20 cellular contexts compared by ENCODE assay signal in the genomic region with DNA sequence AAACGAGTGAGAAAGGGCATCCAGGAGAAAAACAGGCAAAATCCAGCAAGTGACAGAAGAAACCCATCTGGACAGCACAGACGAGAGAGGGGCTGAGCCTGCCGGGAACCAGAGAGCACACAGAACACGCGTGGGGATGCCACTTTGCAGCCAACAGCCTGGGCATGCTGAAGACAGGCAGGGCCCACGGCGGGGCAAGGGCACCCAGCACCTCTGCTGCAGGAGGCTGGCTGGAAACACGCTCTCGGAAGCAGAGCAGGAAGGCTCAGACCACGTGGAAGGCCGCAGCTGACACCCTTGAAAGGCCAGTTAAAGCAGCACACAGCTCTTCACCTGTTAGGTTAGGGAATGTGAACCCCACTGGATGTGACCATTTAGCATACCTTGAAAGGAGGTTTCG.
DNase-seq lines count a peak whose midpoint lies in the region; ATAC-seq and TF ChIP-seq lines count a peak whose summit lies in the region.
"Had no signal": no experiment of that assay in that cellular context is flagged by ENCODE, and none has a peak within 500 bp of the region (broad histone marks: within the 10 kb centered on the region; RNA-seq: fewer than 3 reads in every experiment).

No MANE protein-coding gene starts in this region.

- no peaks in the 10 kb centered on the region for H3K27me3 Mint-ChIP-seq in activated T-cell treated with anti-CD3 and anti-CD28 coated beads, Interleukin-2, amount 50 U/mL, for 24 hours
- H3K27me3 Mint-ChIP-seq in activated CD8-positive, alpha-beta T cell treated with anti-CD3 and anti-CD28 coated beads for 36 hours, result no peaks in the 10 kb centered on the region

- H3K9me3 Mint-ChIP-seq in activated T-cell treated with anti-CD3 and anti-CD28 coated beads, Interleukin-2, amount 50 U/mL, for 24 hours, result no peaks in the 10 kb centered on the region
- H3K9me3 Mint-ChIP-seq in activated CD8-positive, alpha-beta T cell treated with anti-CD3 and anti-CD28 coated beads for 36 hours, result no peaks in the 10 kb centered on the region
- H3K9me3 Mint-ChIP-seq: HFFc6 had no signal

- no peak for DNase-seq in activated T-cell treated with anti-CD3 and anti-CD28 coated beads, Interleukin-2, amount 50 U/mL, for 24 hours
- DNase-seq in activated T-cell treated with anti-CD3 and anti-CD28 coated beads, Interleukin-2, amount 50 U/mL, for 1 hour, result no peak
- DNase-seq in activated CD8-positive, alpha-beta T cell treated with anti-CD3 and anti-CD28 coated beads for 36 hours, result no peak
- no peak for DNase-seq in lower lobe of right lung
- DNase-seq: C1 segment of cervical spinal cord, DMS 273 treated with DMSO at 0.1 percent for 48 hours, GF-D8, HFFc6, KBM-7, NCI-H1436, NCI-H2029 treated with DMSO at 0.1 percent for 48 hours, NCI-H2171 treated with DMSO at 0.1 percent for 48 hours, NCI-H446 treated with DMSO at 0.1 percent for 48 hours, NCI-H748 treated with DMSO at 0.1 percent for 48 hours had no signal

- H3K27ac ChIP-seq in cingulate gyrus (ENCODE audit: low read depth, low read length) (peak overlapping the region; percentile 49), neutrophil (peak overlapping the region; percentile 32), lower lobe of right lung (no peak overlapping the region)
- H3K27ac ChIP-seq: A549, RWPE1 had no signal

- no peak for ATAC-seq in activated CD8-positive, alpha-beta T cell treated with anti-CD3 and anti-CD28 coated beads for 36 hours
- ATAC-seq in GM21381 (IDR thresholded peaks at IDR 0.05; ENCODE audit: unreplicated experiment) (no peak), lower lobe of right lung (no peak), GM21737 (IDR thresholded peaks at IDR 0.05; ENCODE audit: unreplicated experiment) (no peak)
- ATAC-seq: A549 had no signal

- H3K27me3 ChIP-seq in neutrophil (no peaks in the 10 kb centered on the region), lower lobe of right lung (ENCODE audit: low read depth) (no peaks in the 10 kb centered on the region)

- CTCF ChIA-PET in activated CD8-positive, alpha-beta T cell treated with anti-CD3 and anti-CD28 coated beads for 36 hours (lab: Charles Lee), result no interaction called here

- peaks cover 6% of the 10 kb centered on the region for H3K4me1 Mint-ChIP-seq in activated T-cell treated with anti-CD3 and anti-CD28 coated beads, Interleukin-2, amount 50 U/mL, for 24 hours (ENCODE audit: low read depth)
- H3K4me1 Mint-ChIP-seq in activated CD8-positive, alpha-beta T cell treated with anti-CD3 and anti-CD28 coated beads for 36 hours (ENCODE audit: low read depth), result peaks cover 5% of the 10 kb centered on the region

- TF ChIP-seq CTCF in activated CD8-positive, alpha-beta T cell treated with anti-CD3 and anti-CD28 coated beads for 36 hours (IDR thresholded peaks at IDR 0.05), result no peak
- TF ChIP-seq CTCF in neutrophil (IDR thresholded peaks at IDR 0.05), result no peak
- no peak for TF ChIP-seq CTCF in lower lobe of right lung (IDR thresholded peaks at IDR 0.05)

- peaks cover 100% of the 10 kb centered on the region for H3K36me3 ChIP-seq in neutrophil
- peaks cover 94% of the 10 kb centered on the region for H3K36me3 ChIP-seq in lower lobe of right lung

- peak overlapping the region; percentile 85 for H3K27ac Mint-ChIP-seq in activated T-cell treated with anti-CD3 and anti-CD28 coated beads, Interleukin-2, amount 50 U/mL, for 24 hours
- peak overlapping the region; percentile 14 for H3K27ac Mint-ChIP-seq in activated CD8-positive, alpha-beta T cell treated with anti-CD3 and anti-CD28 coated beads for 36 hours
- H3K27ac Mint-ChIP-seq: HFFc6 had no signal

- H3K36me3 Mint-ChIP-seq in activated T-cell treated with anti-CD3 and anti-CD28 coated beads, Interleukin-2, amount 50 U/mL, for 24 hours (ENCODE audit: low read depth), result peaks cover 99% of the 10 kb centered on the region
- peaks cover 84% of the 10 kb centered on the region for H3K36me3 Mint-ChIP-seq in activated CD8-positive, alpha-beta T cell treated with anti-CD3 and anti-CD28 coated beads for 36 hours (ENCODE audit: low read depth)

- POLR2A ChIA-PET in activated CD8-positive, alpha-beta T cell treated with anti-CD3 and anti-CD28 coated beads for 36 hours (lab: Charles Lee), result no interaction called here

- no peaks in the 10 kb centered on the region for H3K9me3 ChIP-seq in neutrophil
- H3K9me3 ChIP-seq in lower lobe of right lung, result no peaks in the 10 kb centered on the region
- H3K9me3 ChIP-seq: A549 had no signal

- H3K4me1 ChIP-seq in neutrophil (ENCODE audit: control insufficient read depth in 1 of 2, insufficient read depth in 1 of 2, low read depth in 1 of 2, low read length in 1 of 2) (peaks cover 29 to 33% of the 10 kb centered on the region in 2 experiments), lower lobe of right lung (no peaks in the 10 kb centered on the region)
- H3K4me1 ChIP-seq: A549 had no signal

- H3K4me3 ChIP-seq in neutrophil (ENCODE audit: low read depth in 1 of 2, low read length in 1 of 2), result no peak overlapping the region
- no peak overlapping the region for H3K4me3 ChIP-seq in lower lobe of right lung
- H3K4me3 ChIP-seq: A549 had no signal

- intact Hi-C loops in activated CD8-positive, alpha-beta T cell treated with anti-CD3 and anti-CD28 coated beads for 36 hours (cut with micrococcal nuclease), result no loop called here
- intact Hi-C loops in lower lobe of right lung (cut with DNase I), result no loop called here

- no peak overlapping the region for H3K4me3 Mint-ChIP-seq in activated T-cell treated with anti-CD3 and anti-CD28 coated beads, Interleukin-2, amount 50 U/mL, for 24 hours
- no peak overlapping the region for H3K4me3 Mint-ChIP-seq in activated CD8-positive, alpha-beta T cell treated with anti-CD3 and anti-CD28 coated beads for 36 hours
- H3K4me3 Mint-ChIP-seq: HFFc6 had no signal
